In genomic region chr21:42654179-42654912, GRCh38 we compare ENCODE assay signal across 8 cellular contexts.
DNase-seq lines count a peak whose midpoint lies in the region; ATAC-seq and TF ChIP-seq lines count a peak whose summit lies in the region.

No MANE protein-coding gene starts in this region.

- no peaks in the 10 kb centered on the region for H3K9me3 Mint-ChIP-seq in stimulated activated naive B cell treated with anti-CD40 and anti-IgM and Interleukin-4, amounts not matched to agents 10 μg/mL and 1 μg/mL and 100 μg/mL, for 72 hours

- H3K27me3 ChIP-seq in GM06990 (replicated peaks; ENCODE audit: control insufficient read depth, insufficient read depth, low read length) = peaks cover 4% of the 10 kb centered on the region

- ATAC-seq in stimulated activated naive B cell treated with anti-CD40 and anti-IgM and Interleukin-4, amounts not matched to agents 10 μg/mL and 1 μg/mL and 100 μg/mL, for 72 hours (replicated peaks) = peak; percentile 12 to 18
- no peak for ATAC-seq in HG03457 (IDR thresholded peaks at IDR 0.05; ENCODE audit: unreplicated experiment)

- H3K4me3 Mint-ChIP-seq in stimulated activated naive B cell treated with anti-CD40 and anti-IgM and Interleukin-4, amounts not matched to agents 10 μg/mL and 1 μg/mL and 100 μg/mL, for 72 hours = peak overlapping the region; percentile 36 to 72

- H3K36me3 ChIP-seq in GM06990 (ENCODE audit: control insufficient read depth, insufficient read depth, low read length) = no peaks in the 10 kb centered on the region

- H3K4me1 Mint-ChIP-seq in stimulated activated naive B cell treated with anti-CD40 and anti-IgM and Interleukin-4, amounts not matched to agents 10 μg/mL and 1 μg/mL and 100 μg/mL, for 72 hours = peaks cover 31 to 55% of the 10 kb centered on the region in 2 donors

- DNase-seq in GM06990 (ENCODE audit: extremely low read depth, insufficient read length) = no peak
- peak; percentile 66 for DNase-seq in NCI-H1092 treated with DMSO at 0.1 percent for 48 hours (lab: John Stamatoyannopoulos, UW)
- peak; percentile 24 for DNase-seq in activated CD8-positive, alpha-beta memory T cell treated with anti-CD3 and anti-CD28 coated beads, Interleukin-2, amount 50 U/mL, for 4 hours
- peak; percentile 62 for DNase-seq in iPS-NIHi7 (ENCODE audit: extremely low spot score)
- peak; percentile 32 for DNase-seq in stimulated activated naive B cell treated with anti-CD40 and anti-IgM and Interleukin-4, amounts not matched to agents 10 μg/mL and 1 μg/mL and 100 μg/mL, for 72 hours
- DNase-seq in NK-92 (lab: John Stamatoyannopoulos, UW; ENCODE audit: unreplicated experiment) = no peak
- DNase-seq in hippocampal formation (lab: John Stamatoyannopoulos, UW) = no peak

- peaks cover 51 to 61% of the 10 kb centered on the region in 2 donors for H3K27me3 Mint-ChIP-seq in stimulated activated naive B cell treated with anti-CD40 and anti-IgM and Interleukin-4, amounts not matched to agents 10 μg/mL and 1 μg/mL and 100 μg/mL, for 72 hours

- peak overlapping the region; percentile 45; the same call in 1 of the 2 replicates for H3K4me3 ChIP-seq in GM06990 (replicated peaks; ENCODE audit: low read depth, low read length)

- no peak overlapping the region for H3K27ac Mint-ChIP-seq in stimulated activated naive B cell treated with anti-CD40 and anti-IgM and Interleukin-4, amounts not matched to agents 10 μg/mL and 1 μg/mL and 100 μg/mL, for 72 hours

- no peaks in the 10 kb centered on the region for H3K36me3 Mint-ChIP-seq in stimulated activated naive B cell treated with anti-CD40 and anti-IgM and Interleukin-4, amounts not matched to agents 10 μg/mL and 1 μg/mL and 100 μg/mL, for 72 hours

- no peak for TF ChIP-seq CTCF in GM06990 (IDR thresholded peaks at IDR 0.05; ENCODE audit: insufficient read depth, low read length, poor library complexity, severe bottlenecking)

Comparison
In these comparisons a context has a peak if more than half of its experiments do, and no peak if none do; other contexts are left out.
1. DNase-seq: peak in NCI-H1092 treated with DMSO at 0.1 percent for 48 hours (single experiment), activated CD8-positive, alpha-beta memory T cell treated with anti-CD3 and anti-CD28 coated beads, Interleukin-2, amount 50 U/mL, for 4 hours (single experiment), iPS-NIHi7 (single experiment) and stimulated activated naive B cell treated with anti-CD40 and anti-IgM and Interleukin-4, amounts not matched to agents 10 μg/mL and 1 μg/mL and 100 μg/mL, for 72 hours (single experiment); none in GM06990 (single experiment), NK-92 (single experiment) and hippocampal formation (0 of 2).